13 cellular contexts compared by ENCODE assay signal in genomic region chr20:31835554-31835953, GRCh38. TPM values are rescaled to one million over a fixed set of nuclear protein-coding genes. Genes with fewer than 3 reads are reported as not detected.
DNase-seq lines count a peak whose midpoint lies in the region; ATAC-seq and TF ChIP-seq lines count a peak whose summit lies in the region.
"Had no signal": no experiment of that assay in that cellular context is flagged by ENCODE, and none has a peak within 500 bp of the region (broad histone marks: within the 10 kb centered on the region; RNA-seq: fewer than 3 reads in every experiment).

No MANE protein-coding gene starts in this region.

- no peak overlapping the region for H3K4me3 Mint-ChIP-seq in activated CD4-positive, alpha-beta memory T cell treated with anti-CD3 and anti-CD28 coated beads, Interleukin-2, amount 10 ng/mL, durations not matched to agents 7 days and 5 days

- in situ Hi-C loops in gastrocnemius medialis (cut with MboI; ENCODE audit: low sequenced_read_pairs in 4 of 4): loop anchor here in 1 of 4 donors (25.0 kb wide), 1 partner anchor 98 kb away; the partner anchor contains the start of gene TPX2

- peaks cover 26% of the 10 kb centered on the region for H3K4me1 Mint-ChIP-seq in activated CD4-positive, alpha-beta memory T cell treated with anti-CD3 and anti-CD28 coated beads, Interleukin-2, amount 10 ng/mL, durations not matched to agents 7 days and 5 days

- no peaks in the 10 kb centered on the region for H3K36me3 Mint-ChIP-seq in activated CD4-positive, alpha-beta memory T cell treated with anti-CD3 and anti-CD28 coated beads, Interleukin-2, amount 10 ng/mL, durations not matched to agents 7 days and 5 days (ENCODE audit: low read depth)
- H3K36me3 Mint-ChIP-seq: activated naive CD4-positive, alpha-beta T cell treated with anti-CD3 and anti-CD28 coated beads, Interleukin-2, amount 50 U/mL, for 72 hours had no signal

- no peak for TF ChIP-seq POLR2A in gastrocnemius medialis (IDR thresholded peaks at IDR 0.05)

- H3K4me3 ChIP-seq in ascending aorta (no peak overlapping the region), gastrocnemius medialis (no peak overlapping the region)

- H3K27me3 ChIP-seq in ascending aorta (no peaks in the 10 kb centered on the region), gastrocnemius medialis (no peaks in the 10 kb centered on the region)

- no peaks in the 10 kb centered on the region for H3K36me3 ChIP-seq in ascending aorta
- H3K36me3 ChIP-seq in gastrocnemius medialis: peaks cover 0 to 4% of the 10 kb centered on the region in 2 donors

- no peak for DNase-seq in ascending aorta (ENCODE audit: low spot score in 2 of 2)
- DNase-seq in gastrocnemius medialis: no peak
- DNase-seq in activated CD4-positive, alpha-beta memory T cell treated with anti-CD3 and anti-CD28 coated beads, Interleukin-2, amount 10 ng/mL, durations not matched to agents 7 days and 5 days: no peak
- no peak for DNase-seq in NCI-H510A treated with DMSO at 0.1 percent for 48 hours (lab: John Stamatoyannopoulos, UW)
- no peak for DNase-seq in NAMALWA (ENCODE audit: low spot score)
- DNase-seq in AML-193 (lab: John Stamatoyannopoulos, UW): no peak
- DNase-seq: activated CD4-positive, alpha-beta T cell treated with anti-CD3 and anti-CD28 coated beads for 1 hour; NCI-H187 had no signal

- peak; percentile 17 for ATAC-seq in GM18502 (IDR thresholded peaks at IDR 0.05; ENCODE audit: poor library complexity, unreplicated experiment)
- ATAC-seq in HG03460 (IDR thresholded peaks at IDR 0.05; ENCODE audit: unreplicated experiment): peak; percentile 15
- peak in 1 of 2 donors; percentile 2 for ATAC-seq in gastrocnemius medialis

- intact Hi-C loops in ascending aorta (cut with DNase I): no loop called here
- intact Hi-C loops in gastrocnemius medialis (cut with DNase I; ENCODE audit: low total_unique reads): loop anchor here (5.0 to 10.0 kb wide), 2 partner anchors 98 to 279 kb away; partner anchors contain the start of gene TPX2

- peak overlapping the region; percentile 61 to 94 for H3K27ac ChIP-seq in ascending aorta
- H3K27ac ChIP-seq in gastrocnemius medialis: peak overlapping the region; percentile 79 to 95 (median 80)

- POLR2A ChIA-PET in activated CD4-positive, alpha-beta memory T cell treated with anti-CD3 and anti-CD28 coated beads, Interleukin-2, amount 10 ng/mL, durations not matched to agents 7 days and 5 days (lab: Charles Lee): interaction anchor here (1.7 kb wide), 1 partner anchor 116 kb away, joined by 7 read pairs; the partner anchor contains the start of gene PDRG1

- no peak overlapping the region for H3K27ac Mint-ChIP-seq in activated CD4-positive, alpha-beta memory T cell treated with anti-CD3 and anti-CD28 coated beads, Interleukin-2, amount 10 ng/mL, durations not matched to agents 7 days and 5 days
- H3K27ac Mint-ChIP-seq: activated naive CD4-positive, alpha-beta T cell treated with anti-CD3 and anti-CD28 coated beads, Interleukin-2, amount 50 U/mL, for 72 hours had no signal

- H3K9me3 Mint-ChIP-seq in activated CD4-positive, alpha-beta memory T cell treated with anti-CD3 and anti-CD28 coated beads, Interleukin-2, amount 10 ng/mL, durations not matched to agents 7 days and 5 days: no peaks in the 10 kb centered on the region
- H3K9me3 Mint-ChIP-seq: activated naive CD4-positive, alpha-beta T cell treated with anti-CD3 and anti-CD28 coated beads, Interleukin-2, amount 50 U/mL, for 72 hours had no signal

- H3K27me3 Mint-ChIP-seq in activated CD4-positive, alpha-beta memory T cell treated with anti-CD3 and anti-CD28 coated beads, Interleukin-2, amount 10 ng/mL, durations not matched to agents 7 days and 5 days: no peaks in the 10 kb centered on the region

- CTCF ChIA-PET in activated CD4-positive, alpha-beta memory T cell treated with anti-CD3 and anti-CD28 coated beads, Interleukin-2, amount 10 ng/mL, durations not matched to agents 7 days and 5 days (lab: Charles Lee): interaction anchor here (3.4 to 6.5 kb wide), 3 partner anchors 11 to 16 kb away, joined by 17 to 35 read pairs (median 24); no protein-coding TSS in a partner anchor

- TF ChIP-seq CTCF in ascending aorta (IDR thresholded peaks at IDR 0.05) (no peak), gastrocnemius medialis (IDR thresholded peaks at IDR 0.05 in 4 of 5, conservative IDR thresholded peaks at IDR 0.05 in 1 of 5) (no peak)

- H3K9me3 ChIP-seq in ascending aorta: no peaks in the 10 kb centered on the region
- H3K9me3 ChIP-seq in gastrocnemius medialis: no peaks in the 10 kb centered on the region

- H3K4me1 ChIP-seq in ascending aorta (peaks cover 24 to 47% of the 10 kb centered on the region in 2 donors), gastrocnemius medialis (peaks cover 14 to 38% of the 10 kb centered on the region in 2 donors)

RNA-seq across cellular contexts. Expression of gene FOXS1, which starts 9.8 kb away (rescaled TPM):
- total RNA-seq in ascending aorta (21.8 TPM), gastrocnemius medialis (under 1 TPM in 1 of 4 donors, not detected in 3; 0.33 TPM)
- not detected for total RNA-seq in activated CD4-positive, alpha-beta memory T cell treated with anti-CD3 and anti-CD28 coated beads, Interleukin-2, amount 10 ng/mL, durations not matched to agents 7 days and 5 days
- total RNA-seq: activated naive CD4-positive, alpha-beta T cell treated with anti-CD3 and anti-CD28 coated beads, Interleukin-2, amount 50 U/mL, for 72 hours; NCI-H460 had no signal

RNA-seq across cellular contexts. Expression of gene MYLK2, which starts 16.4 kb away (rescaled TPM):
- total RNA-seq in ascending aorta (not detected), gastrocnemius medialis (100 to 1,000 TPM in 2 of 4 donors, 10 to 100 TPM in 2; 17.2 to 255 (median 88.4) TPM)
- total RNA-seq in activated CD4-positive, alpha-beta memory T cell treated with anti-CD3 and anti-CD28 coated beads, Interleukin-2, amount 10 ng/mL, durations not matched to agents 7 days and 5 days: under 1 TPM; 0.33 to 0.45 TPM
- total RNA-seq: mucosa of gallbladder had no signal

RNA-seq across cellular contexts. Expression of gene DUSP15, which starts 34.8 kb away (rescaled TPM):
- total RNA-seq in ascending aorta: 13.0 TPM
- total RNA-seq in gastrocnemius medialis: 1 to 10 TPM in 1 of 4 donors, not detected in 3; 1.1 TPM
- total RNA-seq in activated CD4-positive, alpha-beta memory T cell treated with anti-CD3 and anti-CD28 coated beads, Interleukin-2, amount 10 ng/mL, durations not matched to agents 7 days and 5 days: not detected
- total RNA-seq: activated naive CD4-positive, alpha-beta T cell treated with anti-CD3 and anti-CD28 coated beads, Interleukin-2, amount 50 U/mL, for 72 hours; NCI-H460 had no signal

RNA-seq across cellular contexts. Expression of gene TTLL9, which starts 34.9 kb away (rescaled TPM):
- total RNA-seq in ascending aorta (not detected), gastrocnemius medialis (not detected)
- total RNA-seq in activated CD4-positive, alpha-beta memory T cell treated with anti-CD3 and anti-CD28 coated beads, Interleukin-2, amount 10 ng/mL, durations not matched to agents 7 days and 5 days: not detected
- total RNA-seq: activated naive CD4-positive, alpha-beta T cell treated with anti-CD3 and anti-CD28 coated beads, Interleukin-2, amount 50 U/mL, for 72 hours; NCI-H460 had no signal

Comparison
In these comparisons a context has a peak if more than half of its experiments do, and no peak if none do; other contexts are left out.
1. RNA of gene FOXS1, which starts 9.8 kb away (total RNA-seq): 21.8 TPM in ascending aorta (single experiment); 0.33 TPM in gastrocnemius medialis and not detected in activated CD4-positive, alpha-beta memory T cell treated with anti-CD3 and anti-CD28 coated beads, Interleukin-2, amount 10 ng/mL, durations not matched to agents 7 days and 5 days; every median in the first group is over 10 times any median in the second.
2. RNA of gene MYLK2, which starts 16.4 kb away (total RNA-seq): 17.2 to 255 TPM in gastrocnemius medialis; 0.33 to 0.45 TPM in activated CD4-positive, alpha-beta memory T cell treated with anti-CD3 and anti-CD28 coated beads, Interleukin-2, amount 10 ng/mL, durations not matched to agents 7 days and 5 days and not detected in ascending aorta (single experiment); every median in the first group is over 10 times any median in the second.